17 cellular contexts compared by ENCODE assay signal in the genomic region with DNA sequence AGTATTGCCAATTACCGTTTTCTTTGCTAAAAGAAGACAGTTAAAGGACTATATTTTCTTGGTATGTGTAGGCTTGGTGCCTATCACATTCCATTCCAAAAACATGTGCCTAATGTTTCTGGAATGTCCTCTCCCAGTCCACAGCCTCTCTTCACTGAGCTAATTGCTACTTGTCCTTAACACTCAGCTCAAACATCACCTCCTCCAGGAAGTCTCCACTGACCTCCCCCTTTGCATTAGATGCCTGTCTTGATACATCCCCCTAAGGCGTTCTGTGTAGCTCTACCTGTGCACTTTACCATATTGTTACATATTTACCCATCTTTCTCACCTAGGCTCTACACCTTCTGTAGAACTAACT.
A peak's percentile ranks its signal among the peaks of the same experiment; 100 is the strongest.
DNase-seq lines count a peak whose midpoint lies in the region; ATAC-seq and TF ChIP-seq lines count a peak whose summit lies in the region.
"Had no signal": no experiment of that assay in that cellular context is flagged by ENCODE, and none has a peak within 500 bp of the region (broad histone marks: within the 10 kb centered on the region; RNA-seq: fewer than 3 reads in every experiment).

No MANE protein-coding gene starts in this region.

- H2AFZ ChIP-seq in SK-N-SH (ENCODE audit: low read depth): no peak overlapping the region

- 69% methylated on average over 2 of the region's 2 CpGs for WGBS in SK-N-SH (ENCODE audit: low lambda C conversion rate)

- peaks cover 11 to 29% of the 10 kb centered on the region in 2 experiments for H3K4me1 ChIP-seq in SK-N-SH (ENCODE audit: control insufficient read depth in 1 of 2, insufficient read depth in 2 of 2, low read depth in 1 of 2, low read length in 1 of 2)
- H3K4me1 ChIP-seq in skeletal muscle satellite cell (ENCODE audit: control insufficient read depth, insufficient read depth, low read length): peaks cover 29% of the 10 kb centered on the region
- H3K4me1 ChIP-seq: body of pancreas had no signal

- H3K9ac ChIP-seq in SK-N-SH: no peak overlapping the region
- H3K9ac ChIP-seq in skeletal muscle satellite cell (ENCODE audit: low read depth, low read length): peak overlapping the region; percentile 15
- H3K9ac ChIP-seq: BLaER1 treated with 17β-estradiol and CSF1 and Interleukin-3, amounts not matched to agents 10 nM and 100 nM had no signal

- H3K79me2 ChIP-seq in SK-N-SH (ENCODE audit: insufficient read depth): no peaks in the 10 kb centered on the region

- H3K4me3 ChIP-seq in SK-N-SH (ENCODE audit: low read depth in 2 of 2, low read length in 1 of 2) (no peak overlapping the region), fibroblast of the aortic adventitia (ENCODE audit: low read depth, low read length) (no peak overlapping the region), skeletal muscle satellite cell (ENCODE audit: low read length) (no peak overlapping the region)
- H3K4me3 ChIP-seq: BLaER1 treated with 17β-estradiol and CSF1 and Interleukin-3, amounts not matched to agents 10 nM and 100 nM; body of pancreas had no signal

- H3K36me3 ChIP-seq in SK-N-SH (replicated peaks in 1 of 2; ENCODE audit: control insufficient read depth in 1 of 2, insufficient read depth in 2 of 2, low read length in 1 of 2): no peaks in the 10 kb centered on the region
- no peaks in the 10 kb centered on the region for H3K36me3 ChIP-seq in skeletal muscle satellite cell (ENCODE audit: insufficient read depth, low read length)
- H3K36me3 ChIP-seq: BLaER1 treated with 17β-estradiol and CSF1 and Interleukin-3, amounts not matched to agents 10 nM and 100 nM had no signal

- H3K4me2 ChIP-seq in SK-N-SH: peak overlapping the region; percentile 2; the same call in 1 of the 2 replicates
- peak overlapping the region; percentile 37 for H3K4me2 ChIP-seq in skeletal muscle satellite cell (ENCODE audit: low read length)

- no peak for TF ChIP-seq CTCF in SK-N-SH (IDR thresholded peaks at IDR 0.05)
- TF ChIP-seq CTCF in fibroblast of the aortic adventitia (IDR thresholded peaks at IDR 0.05; ENCODE audit: insufficient read depth, low read length): no peak

- ATAC-seq in GM19023 (IDR thresholded peaks at IDR 0.05; ENCODE audit: unreplicated experiment) (no peak), GM18861 (IDR thresholded peaks at IDR 0.05; ENCODE audit: unreplicated experiment) (no peak)
- ATAC-seq: activated CD8-positive, alpha-beta memory T cell treated with anti-CD3 and anti-CD28 coated beads, Interleukin-2, amount 10 ng/mL, durations not matched to agents 7 days and 5 days; body of pancreas; WTC11 had no signal

- TF ChIP-seq EP300 in SK-N-SH (IDR thresholded peaks at IDR 0.05; ENCODE audit: borderline replicate concordance in 1 of 2, low read depth in 1 of 2, low read length in 1 of 2): peak in 1 of 2 experiments; percentile 13; a peak in 1 of 4 replicates

- peak overlapping the region; percentile 56 to 71; a peak in 3 of 4 replicates for H3K27ac ChIP-seq in SK-N-SH (ENCODE audit: low read depth in 2 of 2, low read length in 1 of 2)
- H3K27ac ChIP-seq: BLaER1 treated with 17β-estradiol and CSF1 and Interleukin-3, amounts not matched to agents 10 nM and 100 nM; body of pancreas had no signal

- no peak for TF ChIP-seq RAD21 in SK-N-SH (IDR thresholded peaks at IDR 0.05; ENCODE audit: low read length)

- DNase-seq in GM03348 (ENCODE audit: low spot score): peak; percentile 63
- DNase-seq in SK-N-SH: no peak
- DNase-seq in fibroblast of the aortic adventitia (ENCODE audit: low read depth): peak; percentile 51
- no peak for DNase-seq in NCI-H2081 (lab: John Stamatoyannopoulos, UW)
- no peak for DNase-seq in anterior cingulate cortex (lab: John Stamatoyannopoulos, UW)
- DNase-seq: activated CD8-positive, alpha-beta memory T cell treated with anti-CD3 and anti-CD28 coated beads, Interleukin-2, amount 10 ng/mL, durations not matched to agents 7 days and 5 days; body of pancreas; GOT3; NCI-H82; nephron progenitor cell; retina; stimulated activated CD4-positive, alpha-beta T cell treated with anti-CD3 and anti-CD28 coated beads, Interleukin-2, amount 100 ng/mL, for 48 hours had no signal

- H3K27me3 ChIP-seq in SK-N-SH (ENCODE audit: insufficient read depth): no peaks in the 10 kb centered on the region
- no peaks in the 10 kb centered on the region for H3K27me3 ChIP-seq in skeletal muscle satellite cell (ENCODE audit: control insufficient read depth, insufficient read depth, low read length)
- H3K27me3 ChIP-seq: BLaER1 treated with 17β-estradiol and CSF1 and Interleukin-3, amounts not matched to agents 10 nM and 100 nM; body of pancreas had no signal

- POLR2A ChIA-PET in SK-N-SH (lab: Yijun Ruan, JAX): no interaction called here

- H3K9me2 ChIP-seq in SK-N-SH: no peaks in the 10 kb centered on the region

- CTCF ChIA-PET in SK-N-SH (lab: Yijun Ruan, JAX): interaction anchor here (1.3 kb wide), 1 partner anchor 182 kb away, joined by 3 read pairs; no protein-coding TSS in a partner anchor

- no peaks in the 10 kb centered on the region for H3K9me3 ChIP-seq in SK-N-SH
- no peaks in the 10 kb centered on the region for H3K9me3 ChIP-seq in skeletal muscle satellite cell (replicated peaks; ENCODE audit: low read length)
- H3K9me3 ChIP-seq: BLaER1 treated with 17β-estradiol and CSF1 and Interleukin-3, amounts not matched to agents 10 nM and 100 nM; body of pancreas had no signal

- H3F3A ChIP-seq in SK-N-SH (replicated peaks; ENCODE audit: insufficient read depth): peaks cover 7% of the 10 kb centered on the region

- no peaks in the 10 kb centered on the region for H4K20me1 ChIP-seq in SK-N-SH (ENCODE audit: insufficient read depth)
- H4K20me1 ChIP-seq: BLaER1 treated with 17β-estradiol and CSF1 and Interleukin-3, amounts not matched to agents 10 nM and 100 nM had no signal

TF ChIP-seq in SK-N-SH, 30 proteins besides CTCF, POLR2A, EP300 and RAD21 (continues in another document):
- TF ChIP-seq, protein P1, sequence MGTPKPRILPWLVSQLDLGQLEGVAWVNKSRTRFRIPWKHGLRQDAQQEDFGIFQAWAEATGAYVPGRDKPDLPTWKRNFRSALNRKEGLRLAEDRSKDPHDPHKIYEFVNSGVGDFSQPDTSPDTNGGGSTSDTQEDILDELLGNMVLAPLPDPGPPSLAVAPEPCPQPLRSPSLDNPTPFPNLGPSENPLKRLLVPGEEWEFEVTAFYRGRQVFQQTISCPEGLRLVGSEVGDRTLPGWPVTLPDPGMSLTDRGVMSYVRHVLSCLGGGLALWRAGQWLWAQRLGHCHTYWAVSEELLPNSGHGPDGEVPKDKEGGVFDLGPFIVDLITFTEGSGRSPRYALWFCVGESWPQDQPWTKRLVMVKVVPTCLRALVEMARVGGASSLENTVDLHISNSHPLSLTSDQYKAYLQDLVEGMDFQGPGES (IDR thresholded peaks at IDR 0.05; ENCODE audit: low read depth, low read length): no peak
- TF ChIP-seq EZH2phosphoT487 (IDR thresholded peaks at IDR 0.05; ENCODE audit: borderline replicate concordance, low read depth) (no peak), CHD2 (IDR thresholded peaks at IDR 0.05; ENCODE audit: low read length, partially characterized antibody) (no peak), RCOR1 (IDR thresholded peaks at IDR 0.05; ENCODE audit: low read length) (no peak)
- TF ChIP-seq, protein P2, sequence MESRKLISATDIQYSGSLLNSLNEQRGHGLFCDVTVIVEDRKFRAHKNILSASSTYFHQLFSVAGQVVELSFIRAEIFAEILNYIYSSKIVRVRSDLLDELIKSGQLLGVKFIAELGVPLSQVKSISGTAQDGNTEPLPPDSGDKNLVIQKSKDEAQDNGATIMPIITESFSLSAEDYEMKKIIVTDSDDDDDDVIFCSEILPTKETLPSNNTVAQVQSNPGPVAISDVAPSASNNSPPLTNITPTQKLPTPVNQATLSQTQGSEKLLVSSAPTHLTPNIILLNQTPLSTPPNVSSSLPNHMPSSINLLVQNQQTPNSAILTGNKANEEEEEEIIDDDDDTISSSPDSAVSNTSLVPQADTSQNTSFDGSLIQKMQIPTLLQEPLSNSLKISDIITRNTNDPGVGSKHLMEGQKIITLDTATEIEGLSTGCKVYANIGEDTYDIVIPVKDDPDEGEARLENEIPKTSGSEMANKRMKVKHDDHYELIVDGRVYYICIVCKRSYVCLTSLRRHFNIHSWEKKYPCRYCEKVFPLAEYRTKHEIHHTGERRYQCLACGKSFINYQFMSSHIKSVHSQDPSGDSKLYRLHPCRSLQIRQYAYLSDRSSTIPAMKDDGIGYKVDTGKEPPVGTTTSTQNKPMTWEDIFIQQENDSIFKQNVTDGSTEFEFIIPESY (IDR thresholded peaks at IDR 0.05; ENCODE audit: borderline replicate concordance, low read depth): no peak
- TF ChIP-seq, protein P3, sequence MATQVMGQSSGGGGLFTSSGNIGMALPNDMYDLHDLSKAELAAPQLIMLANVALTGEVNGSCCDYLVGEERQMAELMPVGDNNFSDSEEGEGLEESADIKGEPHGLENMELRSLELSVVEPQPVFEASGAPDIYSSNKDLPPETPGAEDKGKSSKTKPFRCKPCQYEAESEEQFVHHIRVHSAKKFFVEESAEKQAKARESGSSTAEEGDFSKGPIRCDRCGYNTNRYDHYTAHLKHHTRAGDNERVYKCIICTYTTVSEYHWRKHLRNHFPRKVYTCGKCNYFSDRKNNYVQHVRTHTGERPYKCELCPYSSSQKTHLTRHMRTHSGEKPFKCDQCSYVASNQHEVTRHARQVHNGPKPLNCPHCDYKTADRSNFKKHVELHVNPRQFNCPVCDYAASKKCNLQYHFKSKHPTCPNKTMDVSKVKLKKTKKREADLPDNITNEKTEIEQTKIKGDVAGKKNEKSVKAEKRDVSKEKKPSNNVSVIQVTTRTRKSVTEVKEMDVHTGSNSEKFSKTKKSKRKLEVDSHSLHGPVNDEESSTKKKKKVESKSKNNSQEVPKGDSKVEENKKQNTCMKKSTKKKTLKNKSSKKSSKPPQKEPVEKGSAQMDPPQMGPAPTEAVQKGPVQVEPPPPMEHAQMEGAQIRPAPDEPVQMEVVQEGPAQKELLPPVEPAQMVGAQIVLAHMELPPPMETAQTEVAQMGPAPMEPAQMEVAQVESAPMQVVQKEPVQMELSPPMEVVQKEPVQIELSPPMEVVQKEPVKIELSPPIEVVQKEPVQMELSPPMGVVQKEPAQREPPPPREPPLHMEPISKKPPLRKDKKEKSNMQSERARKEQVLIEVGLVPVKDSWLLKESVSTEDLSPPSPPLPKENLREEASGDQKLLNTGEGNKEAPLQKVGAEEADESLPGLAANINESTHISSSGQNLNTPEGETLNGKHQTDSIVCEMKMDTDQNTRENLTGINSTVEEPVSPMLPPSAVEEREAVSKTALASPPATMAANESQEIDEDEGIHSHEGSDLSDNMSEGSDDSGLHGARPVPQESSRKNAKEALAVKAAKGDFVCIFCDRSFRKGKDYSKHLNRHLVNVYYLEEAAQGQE (IDR thresholded peaks at IDR 0.05; ENCODE audit: low read depth, low read length): no peak

Comparison
In these comparisons a context has a peak if more than half of its experiments do, and no peak if none do; other contexts are left out.
1. DNase-seq: peak in GM03348 (single experiment) and fibroblast of the aortic adventitia (single experiment); none in SK-N-SH (single experiment), NCI-H2081 (0 of 2) and anterior cingulate cortex (0 of 58).